In the genomic region with DNA sequence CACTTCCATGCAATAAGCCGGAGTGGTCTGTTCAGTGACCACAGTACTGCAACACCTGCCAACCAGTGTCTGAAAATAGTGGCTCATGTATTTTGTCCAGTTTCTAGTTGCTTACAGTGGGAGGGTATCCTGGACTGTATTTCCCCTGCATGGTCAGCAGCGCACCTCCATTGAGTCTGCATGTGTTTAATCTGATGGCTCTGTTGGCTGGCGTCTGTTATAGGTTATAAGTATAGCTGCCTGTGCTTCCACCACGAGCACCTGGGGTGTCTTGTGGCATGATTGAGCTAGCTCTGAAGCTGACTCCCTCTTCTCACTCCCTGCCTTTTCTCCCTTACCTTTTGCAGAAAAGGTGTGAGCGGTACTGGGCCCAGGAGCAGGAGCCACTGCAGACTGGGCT, we compare ENCODE assay signal across 1 cellular context.
TF ChIP-seq lines count a peak whose summit lies in the region.

No MANE protein-coding gene starts in this region.

TF ChIP-seq in HEK293T, 16 proteins besides CTCF, POLR2A, EP300 and RAD21:
- TF ChIP-seq SUZ12 (IDR thresholded peaks at IDR 0.05), result no peak
- TF ChIP-seq ARNT (IDR thresholded peaks at IDR 0.05), result no peak
- TF ChIP-seq NFRKB (IDR thresholded peaks at IDR 0.05), result no peak
- no peak for TF ChIP-seq HDGF (IDR thresholded peaks at IDR 0.05; ENCODE audit: borderline replicate concordance)
- no peak for TF ChIP-seq L3MBTL2 (conservative IDR thresholded peaks at IDR 0.05)
- no peak for TF ChIP-seq ELF4 (IDR thresholded peaks at IDR 0.05)
- TF ChIP-seq FOXM1 (IDR thresholded peaks at IDR 0.05; ENCODE audit: borderline replicate concordance), result no peak
- TF ChIP-seq CTBP1 (IDR thresholded peaks at IDR 0.05; ENCODE audit: borderline replicate concordance), result no peak
- no peak for TF ChIP-seq FOXA1 (IDR thresholded peaks at IDR 0.05)
- TF ChIP-seq SP1 (IDR thresholded peaks at IDR 0.05), result no peak
- no peak for TF ChIP-seq BHLHE40 (IDR thresholded peaks at IDR 0.05; ENCODE audit: borderline replicate concordance)
- no peak for TF ChIP-seq ZNF384 (IDR thresholded peaks at IDR 0.05)
- no peak for TF ChIP-seq FOXK2 (IDR thresholded peaks at IDR 0.05)
- TF ChIP-seq, protein P1, sequence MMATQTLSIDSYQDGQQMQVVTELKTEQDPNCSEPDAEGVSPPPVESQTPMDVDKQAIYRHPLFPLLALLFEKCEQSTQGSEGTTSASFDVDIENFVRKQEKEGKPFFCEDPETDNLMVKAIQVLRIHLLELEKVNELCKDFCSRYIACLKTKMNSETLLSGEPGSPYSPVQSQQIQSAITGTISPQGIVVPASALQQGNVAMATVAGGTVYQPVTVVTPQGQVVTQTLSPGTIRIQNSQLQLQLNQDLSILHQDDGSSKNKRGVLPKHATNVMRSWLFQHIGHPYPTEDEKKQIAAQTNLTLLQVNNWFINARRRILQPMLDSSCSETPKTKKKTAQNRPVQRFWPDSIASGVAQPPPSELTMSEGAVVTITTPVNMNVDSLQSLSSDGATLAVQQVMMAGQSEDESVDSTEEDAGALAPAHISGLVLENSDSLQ (IDR thresholded peaks at IDR 0.05), result no peak
